ENCODE assay signal across 11 cellular contexts in genomic region chr11:67347964-67348749, GRCh38.
DNase-seq lines count a peak whose midpoint lies in the region; ATAC-seq and TF ChIP-seq lines count a peak whose summit lies in the region.
"Had no signal": no experiment of that assay in that cellular context is flagged by ENCODE, and none has a peak within 500 bp of the region (broad histone marks: within the 10 kb centered on the region; RNA-seq: fewer than 3 reads in every experiment).

No MANE protein-coding gene starts in this region.

- TF ChIP-seq CTCF in choroid plexus epithelial cell (conservative IDR thresholded peaks at IDR 0.05; ENCODE audit: low read depth, low read length), result no peak

- H3K4me3 ChIP-seq in choroid plexus epithelial cell (ENCODE audit: low read depth, low read length), result no peak overlapping the region
- H3K4me3 ChIP-seq: BLaER1 treated with 17β-estradiol and CSF1 and Interleukin-3, amounts not matched to agents 10 nM and 100 nM; testis had no signal

- DNase-seq in AG20443 (ENCODE audit: low spot score) (peak; percentile 14), KBM-7 (peak; percentile 44), choroid plexus epithelial cell (ENCODE audit: low read depth) (peak; percentile 76), D341Med (ENCODE audit: low spot score) (no peak)
- DNase-seq: activated CD4-positive, alpha-beta T cell treated with anti-CD3 and anti-CD28 coated beads, Interleukin-2, amount 50 U/mL, for 4 hours; stimulated activated CD4-positive, alpha-beta T cell treated with anti-CD3 and anti-CD28 coated beads, Interleukin-4, amount 100 ng/mL, for 4 hours; testis had no signal

- in situ Hi-C loops in KBM-7 (cut with MboI; ENCODE audit: low pct_unique_long_range_greater_than_20kb, low sequenced_read_pairs), result no loop called here

- no peak for ATAC-seq in HG03565 (IDR thresholded peaks at IDR 0.05; ENCODE audit: unreplicated experiment)
- no peak for ATAC-seq in HG03159 (IDR thresholded peaks at IDR 0.05; ENCODE audit: unreplicated experiment)
- ATAC-seq: Right ventricle myocardium inferior had no signal
